ENCODE assay signal across 20 cellular contexts in the genomic region with DNA sequence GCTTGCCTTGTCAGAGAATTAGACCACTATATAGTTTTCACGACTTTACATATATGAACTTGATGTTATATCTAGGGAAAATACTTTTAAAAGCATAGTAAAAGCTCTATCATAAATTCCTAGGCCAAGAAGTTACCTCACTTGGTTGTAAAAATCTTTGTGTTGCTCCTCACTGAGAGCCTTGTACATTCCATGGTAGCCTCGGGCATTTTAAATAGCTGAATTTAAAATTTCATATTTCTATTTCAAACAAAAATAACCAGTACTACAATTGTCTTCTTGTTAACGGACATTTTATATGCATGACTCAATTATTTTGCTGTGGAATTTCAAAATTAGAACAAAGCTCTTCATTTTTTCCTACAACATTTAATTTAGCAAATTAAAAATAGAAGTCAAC.
"Had no signal": no experiment of that assay in that cellular context is flagged by ENCODE, and none has a peak within 500 bp of the region (broad histone marks: within the 10 kb centered on the region; RNA-seq: fewer than 3 reads in every experiment).

No MANE protein-coding gene starts in this region.

- H3K36me3 ChIP-seq: neutrophil, right atrium auricular region, sigmoid colon, stomach, thoracic aorta, transverse colon, uterus had no signal

- H3K27ac ChIP-seq: foreskin keratinocyte, hepatocyte, neutrophil, right atrium auricular region, stomach, thoracic aorta, transverse colon, uterus had no signal

- H3K79me2 ChIP-seq: hepatocyte had no signal

- ATAC-seq: effector memory CD8-positive, alpha-beta T cell; foreskin keratinocyte; left ventricle myocardium superior; naive thymus-derived CD4-positive, alpha-beta T cell had no signal

- DNase-seq: effector memory CD8-positive, alpha-beta T cell; erythroblast; foreskin keratinocyte; head of caudate nucleus; left colon; left ventricle myocardium superior; naive thymus-derived CD4-positive, alpha-beta T cell; sigmoid colon; small intestine; stimulated activated CD4-positive, alpha-beta T cell treated with anti-CD3 and anti-CD28 coated beads, Interleukin-12 subunit alpha, Interleukin-12 subunit beta, amount 100 ng/mL, for 4 hours; stimulated activated naive CD4-positive, alpha-beta T cell; stomach; substantia nigra; transverse colon; uterus had no signal

- H3K4me1 ChIP-seq: foreskin keratinocyte, right atrium auricular region, stomach, transverse colon, uterus had no signal

- H3K9me3 ChIP-seq: neutrophil, right atrium auricular region, sigmoid colon, stomach, thoracic aorta, transverse colon, uterus had no signal

- H3K4me3 ChIP-seq: hepatocyte, lung, right atrium auricular region, sigmoid colon, stomach, thoracic aorta, transverse colon, uterus had no signal

- H2AFZ ChIP-seq: hepatocyte had no signal

- H3K4me2 ChIP-seq: hepatocyte had no signal

- H3K27me3 ChIP-seq: foreskin keratinocyte, hepatocyte, neutrophil, right atrium auricular region, sigmoid colon, stomach, transverse colon, uterus had no signal
